28 cellular contexts compared by ENCODE assay signal in genomic region chr2:83323055-83323454, GRCh38.
"Had no signal": no experiment of that assay in that cellular context is flagged by ENCODE, and none has a peak within 500 bp of the region (broad histone marks: within the 10 kb centered on the region; RNA-seq: fewer than 3 reads in every experiment).

No MANE protein-coding gene starts in this region.

- H3K27me3 ChIP-seq: ascending aorta, breast epithelium, cardiac muscle cell, colonic mucosa had no signal

- H3K4me3 ChIP-seq: ascending aorta, breast epithelium, cardiac muscle cell, colonic mucosa had no signal

- ATAC-seq: activated naive CD4-positive, alpha-beta T cell treated with anti-CD3 and anti-CD28 coated beads, Interleukin-2, amount 50 U/mL, for 72 hours; activated T-cell treated with anti-CD3 and anti-CD28 coated beads, Interleukin-2, amount 50 U/mL, for 72 hours; esophagus mucosa; T-helper 17 cell; WTC11 had no signal

- H3K27ac ChIP-seq: ascending aorta, breast epithelium, cardiac muscle cell, colonic mucosa, VCaP had no signal

- H3K4me1 ChIP-seq: ascending aorta, breast epithelium, colonic mucosa had no signal

- H3K36me3 ChIP-seq: ascending aorta, cardiac muscle cell, colonic mucosa had no signal

- DNase-seq: activated CD4-positive, alpha-beta memory T cell treated with anti-CD3 and anti-CD28 coated beads, Interleukin-2, amount 10 ng/mL, durations not matched to agents 7 days and 5 days; activated CD4-positive, alpha-beta T cell treated with anti-CD3 and anti-CD28 coated beads for 1 hour; activated CD4-positive, alpha-beta T cell treated with anti-CD3 and anti-CD28 coated beads for 4 hours; activated CD4-positive, alpha-beta T cell treated with anti-CD3 and anti-CD28 coated beads, Interleukin-2, amount 10 ng/mL, durations not matched to agents 7 days and 5 days; activated CD4-positive, alpha-beta T cell treated with anti-CD3 and anti-CD28 coated beads, Interleukin-2, amount 50 U/mL, for 4 hours; activated CD8-positive, alpha-beta memory T cell treated with anti-CD3 and anti-CD28 coated beads, Interleukin-2, amount 50 U/mL, for 48 hours; activated gamma-delta T cell; activated naive CD4-positive, alpha-beta T cell; activated naive CD4-positive, alpha-beta T cell treated with anti-CD3 and anti-CD28 coated beads, Interleukin-2, amount 10 ng/mL, durations not matched to agents 7 days and 5 days; activated naive CD8-positive, alpha-beta T cell treated with anti-CD3 and anti-CD28 coated beads, Interleukin-2, amount 10 ng/mL, durations not matched to agents 7 days and 5 days; activated T-cell treated with anti-CD3 and anti-CD28 coated beads for 4 hours; activated T-cell treated with anti-CD3 and anti-CD28 coated beads, Interleukin-2, amount 50 U/mL, for 24 hours; activated T-cell treated with anti-CD3 and anti-CD28 coated beads, Interleukin-2, amount 50 U/mL, for 72 hours; central memory CD4-positive, alpha-beta T cell; cerebellar nuclear complex; colonic mucosa; effector memory CD4-positive, alpha-beta T cell; endodermal cell; foreskin fibroblast; head of caudate nucleus; T-helper 17 cell had no signal

- H3K9me3 ChIP-seq: ascending aorta, breast epithelium, colonic mucosa had no signal
